8 cellular contexts compared by ENCODE assay signal in genomic region chr19:2887391-2887914, GRCh38. TPM values are rescaled to one million over a fixed set of nuclear protein-coding genes. Genes with fewer than 3 reads are reported as not detected.
DNase-seq lines count a peak whose midpoint lies in the region; ATAC-seq, FAIRE-seq and TF ChIP-seq lines count a peak whose summit lies in the region.

No MANE protein-coding gene starts in this region.

- no peaks in the 10 kb centered on the region; the same call in 1 of the 2 replicates for H3K4me1 ChIP-seq in BE2C

- ATAC-seq in HG03565 (IDR thresholded peaks at IDR 0.05; ENCODE audit: unreplicated experiment): no peak
- ATAC-seq in HG02870 (IDR thresholded peaks at IDR 0.05; ENCODE audit: unreplicated experiment): no peak

- TF ChIP-seq POLR2A in GM12892 (IDR thresholded peaks at IDR 0.05; ENCODE audit: low read depth, low read length): no peak

- H3K27me3 ChIP-seq in BE2C: no peaks in the 10 kb centered on the region

- FAIRE-seq in GM12892 (lab: Jason Lieb, UNC): peak; percentile 65

- no peak overlapping the region for H3K4me3 ChIP-seq in BE2C (ENCODE audit: low read depth, low read length)

- TF ChIP-seq CTCF in BE2C (IDR thresholded peaks at IDR 0.05; ENCODE audit: low read depth, low read length): peak; percentile 72

- H3K9me3 ChIP-seq in BE2C: no peaks in the 10 kb centered on the region; the same call in 1 of the 2 replicates

- no peaks in the 10 kb centered on the region for H3K36me3 ChIP-seq in BE2C

- DNase-seq in BE2C (peak; percentile 36), GM12892 (ENCODE audit: insufficient read length) (no peak), NCI-H2029 (lab: John Stamatoyannopoulos, UW) (peak; percentile 71), UCSD-AML1 (lab: John Stamatoyannopoulos, UW; ENCODE audit: unreplicated experiment) (peak; percentile 56), germinal center (ENCODE audit: low spot score) (peak; percentile 64), pons (ENCODE audit: low spot score) (peak; percentile 92)

RNA-seq across cellular contexts. Expression of gene ZNF57, which starts 13.3 kb away (rescaled TPM):
- polyA plus RNA-seq in BE2C (2012; ENCODE audit: insufficient read depth, insufficient read length, low read depth): 9.4 TPM
- 6.7 TPM for polyA plus RNA-seq in GM12892 (2012; ENCODE audit: missing spikeins)

RNA-seq across cellular contexts. Expression of gene ZNF556, which starts 20.3 kb away (rescaled TPM):
- 0.71 TPM for polyA plus RNA-seq in BE2C (2012; ENCODE audit: insufficient read depth, insufficient read length, low read depth)
- not detected for polyA plus RNA-seq in GM12892 (2012; ENCODE audit: missing spikeins)

RNA-seq across cellular contexts. Expression of gene ZNF555, which starts 46.2 kb away (rescaled TPM):
- polyA plus RNA-seq in BE2C (2012; ENCODE audit: insufficient read depth, insufficient read length, low read depth): 5.7 TPM
- polyA plus RNA-seq in GM12892 (2012; ENCODE audit: missing spikeins): 2.6 TPM

RNA-seq across cellular contexts. Expression of gene ZNF77, which starts 57.3 kb away (rescaled TPM):
- polyA plus RNA-seq in BE2C (2012; ENCODE audit: insufficient read depth, insufficient read length, low read depth): 19.6 TPM
- 3.9 TPM for polyA plus RNA-seq in GM12892 (2012; ENCODE audit: missing spikeins)
